Comparison of ENCODE assay signal across 14 cellular contexts in the genomic region with DNA sequence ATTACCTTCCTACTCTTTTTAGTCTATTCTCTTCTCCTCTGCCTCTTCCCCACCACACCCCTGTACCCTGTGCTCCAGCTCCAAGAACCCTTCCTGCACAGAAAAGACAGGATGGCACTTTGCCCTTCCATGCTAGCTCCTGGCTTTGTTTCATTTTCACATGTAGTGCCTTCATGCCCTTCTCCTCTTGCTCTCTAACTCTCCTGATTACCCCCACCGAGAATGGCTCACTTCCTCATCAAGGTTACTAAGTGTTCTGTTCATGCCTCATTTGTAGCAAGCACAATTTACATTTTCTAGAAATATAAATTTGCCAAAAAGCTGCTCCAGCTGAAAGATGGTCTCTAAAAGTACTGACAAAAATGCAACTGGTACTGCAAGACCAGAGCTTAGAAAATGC.
DNase-seq lines count a peak whose midpoint lies in the region; ATAC-seq and TF ChIP-seq lines count a peak whose summit lies in the region.
"Had no signal": no experiment of that assay in that cellular context is flagged by ENCODE, and none has a peak within 500 bp of the region (broad histone marks: within the 10 kb centered on the region; RNA-seq: fewer than 3 reads in every experiment).

No MANE protein-coding gene starts in this region.

- no peak overlapping the region for H3K4me3 ChIP-seq in OCI-LY7 (ENCODE audit: low read depth, low read length, poor library complexity, severe bottlenecking)
- H3K4me3 ChIP-seq: upper lobe of left lung had no signal

- H3K4me1 ChIP-seq in OCI-LY7 (ENCODE audit: insufficient read depth, low read length, poor library complexity, severe bottlenecking), result no peaks in the 10 kb centered on the region

- peak; percentile 42 for DNase-seq in Ammon's horn (ENCODE audit: low spot score)
- peak; percentile 64 for DNase-seq in NOMO-1 treated with DMSO at 0.1 percent for 48 hours (lab: John Stamatoyannopoulos, UW; ENCODE audit: unreplicated experiment)
- DNase-seq in immature natural killer cell, result no peak
- DNase-seq in OCI-M2 (lab: John Stamatoyannopoulos, UW; ENCODE audit: unreplicated experiment), result no peak
- DNase-seq in OCI-LY7 (ENCODE audit: low spot score), result no peak
- no peak for DNase-seq in NCI-H2107 (lab: John Stamatoyannopoulos, UW)
- DNase-seq: activated naive CD4-positive, alpha-beta T cell treated with anti-CD3 and anti-CD28 coated beads for 36 hours; endodermal cell; NCI-H1436; NCI-H524 treated with DMSO at 0.1 percent for 48 hours; SIG-M5; upper lobe of left lung had no signal

- H3K9me3 ChIP-seq in OCI-LY7 (ENCODE audit: low read length), result no peaks in the 10 kb centered on the region

- POLR2A ChIA-PET in OCI-LY7 (lab: Charles Lee), result no interaction called here

- H3K36me3 ChIP-seq in OCI-LY7 (ENCODE audit: insufficient read depth, low read length), result no peaks in the 10 kb centered on the region
- H3K36me3 ChIP-seq: upper lobe of left lung had no signal

- H3K27ac ChIP-seq in OCI-LY7 (ENCODE audit: low read depth, low read length, poor library complexity, severe bottlenecking), result no peak overlapping the region
- H3K27ac ChIP-seq: upper lobe of left lung had no signal

- no peak overlapping the region for H3K27ac Mint-ChIP-seq in immature natural killer cell
- H3K27ac Mint-ChIP-seq: activated naive CD4-positive, alpha-beta T cell treated with anti-CD3 and anti-CD28 coated beads for 36 hours; endodermal cell had no signal

- no TSS peak for BruUV-seq in OCI-LY7 (replicated peaks; lab: Mats Ljungman, UMichigan)

- intact Hi-C loops in OCI-LY7 (cut with micrococcal nuclease; ENCODE audit: unreplicated experiment), result no loop called here

- H3K27me3 Mint-ChIP-seq in immature natural killer cell (ENCODE audit: low read depth in 3 of 3), result peaks cover 0 to 5% (median 0%) of the 10 kb centered on the region in 3 donors

- H3K36me3 Mint-ChIP-seq in immature natural killer cell, result no peaks in the 10 kb centered on the region

- H2AFZ ChIP-seq in OCI-LY7 (ENCODE audit: low read length), result no peak overlapping the region

- CTCF ChIA-PET in OCI-LY7 (lab: Charles Lee; ENCODE audit: unreplicated experiment), result no interaction called here

- TF ChIP-seq CTCF in OCI-LY7 (conservative IDR thresholded peaks at IDR 0.05; ENCODE audit: low read length), result no peak

- H3K9me3 Mint-ChIP-seq in immature natural killer cell, result peaks cover 0 to 3% (median 0%) of the 10 kb centered on the region in 6 donors
- H3K9me3 Mint-ChIP-seq: activated naive CD4-positive, alpha-beta T cell treated with anti-CD3 and anti-CD28 coated beads for 36 hours; endodermal cell had no signal

- ATAC-seq in GM19035 (IDR thresholded peaks at IDR 0.05; ENCODE audit: unreplicated experiment), result peak; percentile 71
- peak; percentile 75 for ATAC-seq in HG02798 (IDR thresholded peaks at IDR 0.05; ENCODE audit: poor library complexity, unreplicated experiment)

- H4K20me1 ChIP-seq in OCI-LY7 (ENCODE audit: insufficient read depth, low read length), result no peaks in the 10 kb centered on the region

- H3K79me2 ChIP-seq in OCI-LY7 (ENCODE audit: insufficient read depth, low read depth, low read length), result no peaks in the 10 kb centered on the region

- H3K4me2 ChIP-seq in OCI-LY7 (ENCODE audit: low read length), result no peak overlapping the region

- peaks cover 7 to 12% of the 10 kb centered on the region in 2 donors for H3K4me1 Mint-ChIP-seq in immature natural killer cell
- H3K4me1 Mint-ChIP-seq: endodermal cell had no signal

- no peak overlapping the region for H3K4me3 Mint-ChIP-seq in immature natural killer cell
- H3K4me3 Mint-ChIP-seq: activated naive CD4-positive, alpha-beta T cell treated with anti-CD3 and anti-CD28 coated beads for 36 hours; endodermal cell had no signal

- no peaks in the 10 kb centered on the region for H3K9me2 ChIP-seq in OCI-LY7 (ENCODE audit: insufficient read depth, low read length)

Comparison
In these comparisons a context has a peak if more than half of its experiments do, and no peak if none do; other contexts are left out.
1. DNase-seq: peak in Ammon's horn (single experiment) and NOMO-1 treated with DMSO at 0.1 percent for 48 hours (single experiment); none in immature natural killer cell (0 of 3), OCI-M2 (single experiment), OCI-LY7 (single experiment) and NCI-H2107 (single experiment).